In genomic region chr2:36373149-36373880, GRCh38 we compare ENCODE assay signal across 8 cellular contexts. TPM values are rescaled to one million over a fixed set of nuclear protein-coding genes. Genes with fewer than 3 reads are reported as not detected.
DNase-seq lines count a peak whose midpoint lies in the region; ATAC-seq and TF ChIP-seq lines count a peak whose summit lies in the region.
"Had no signal": no experiment of that assay in that cellular context is flagged by ENCODE, and none has a peak within 500 bp of the region (broad histone marks: within the 10 kb centered on the region; RNA-seq: fewer than 3 reads in every experiment).

No MANE protein-coding gene starts in this region.

- H3K36me3 Mint-ChIP-seq in stimulated activated effector memory CD8-positive, alpha-beta T cell treated with anti-CD3 and anti-CD28 coated beads, Interleukin-12 subunit alpha, Interleukin-12 subunit beta, amount 100 ng/mL, for 72 hours: peaks cover 2% of the 10 kb centered on the region
- peaks cover 0 to 10% (median 0%) of the 10 kb centered on the region in 5 donors for H3K36me3 Mint-ChIP-seq in naive thymus-derived CD4-positive, alpha-beta T cell

- peaks cover 50% of the 10 kb centered on the region for H3K4me1 Mint-ChIP-seq in stimulated activated effector memory CD8-positive, alpha-beta T cell treated with anti-CD3 and anti-CD28 coated beads, Interleukin-12 subunit alpha, Interleukin-12 subunit beta, amount 100 ng/mL, for 72 hours
- H3K4me1 Mint-ChIP-seq in naive thymus-derived CD4-positive, alpha-beta T cell: peaks cover 0 to 26% (median 0%) of the 10 kb centered on the region in 7 donors

- H3K4me1 ChIP-seq in SJSA1 (replicated peaks) (peaks cover 99% of the 10 kb centered on the region), heart right ventricle (peaks cover 37 to 98% (median 87%) of the 10 kb centered on the region in 9 donors)
- H3K4me1 ChIP-seq in naive thymus-derived CD4-positive, alpha-beta T cell (ENCODE audit: control insufficient read depth in 2 of 2, insufficient read depth in 2 of 2, low read length in 2 of 2): no peaks in the 10 kb centered on the region

- WGBS in heart right ventricle, 2 donors: 72 to 83% methylated on average over 8 of the region's 8 CpGs

- H3K9me3 Mint-ChIP-seq in stimulated activated effector memory CD8-positive, alpha-beta T cell treated with anti-CD3 and anti-CD28 coated beads, Interleukin-12 subunit alpha, Interleukin-12 subunit beta, amount 100 ng/mL, for 72 hours: no peaks in the 10 kb centered on the region
- H3K9me3 Mint-ChIP-seq in naive thymus-derived CD4-positive, alpha-beta T cell: peaks cover 0 to 2% (median 0%) of the 10 kb centered on the region in 11 donors

- intact Hi-C loops in heart right ventricle (cut with DNase I): no loop called here
- intact Hi-C loops in naive thymus-derived CD4-positive, alpha-beta T cell (cut with micrococcal nuclease): no loop called here

- H3K27me3 Mint-ChIP-seq in naive thymus-derived CD4-positive, alpha-beta T cell: peaks cover 0 to 20% (median 7%) of the 10 kb centered on the region in 5 donors

- ATAC-seq in heart right ventricle (peak in 7 of 8 donors; percentile 25 to 70 (median 36)), GM18502 (IDR thresholded peaks at IDR 0.05; ENCODE audit: poor library complexity, unreplicated experiment) (no peak)
- peak; percentile 70 for ATAC-seq in stimulated activated effector memory CD8-positive, alpha-beta T cell treated with anti-CD3 and anti-CD28 coated beads, Interleukin-12 subunit alpha, Interleukin-12 subunit beta, amount 100 ng/mL, for 72 hours
- ATAC-seq in naive thymus-derived CD4-positive, alpha-beta T cell: no peak

- H3K27ac Mint-ChIP-seq in stimulated activated effector memory CD8-positive, alpha-beta T cell treated with anti-CD3 and anti-CD28 coated beads, Interleukin-12 subunit alpha, Interleukin-12 subunit beta, amount 100 ng/mL, for 72 hours: peak overlapping the region; percentile 27
- H3K27ac Mint-ChIP-seq in naive thymus-derived CD4-positive, alpha-beta T cell: peak overlapping the region in 1 of 9 donors; percentile 70

- H3K4me3 ChIP-seq in SJSA1: no peak overlapping the region
- H3K4me3 ChIP-seq in heart right ventricle: no peak overlapping the region
- H3K4me3 ChIP-seq in naive thymus-derived CD4-positive, alpha-beta T cell (ENCODE audit: low read length): no peak overlapping the region

- H3K27me3 ChIP-seq in SJSA1 (replicated peaks): no peaks in the 10 kb centered on the region
- no peaks in the 10 kb centered on the region for H3K27me3 ChIP-seq in heart right ventricle
- no peaks in the 10 kb centered on the region for H3K27me3 ChIP-seq in naive thymus-derived CD4-positive, alpha-beta T cell (ENCODE audit: control insufficient read depth in 2 of 2, insufficient read depth in 2 of 2, low read length in 2 of 2)

- no peak for TF ChIP-seq CTCF in heart right ventricle (IDR thresholded peaks at IDR 0.05)

- no peaks in the 10 kb centered on the region for H3K9me3 ChIP-seq in SJSA1 (replicated peaks)
- no peaks in the 10 kb centered on the region for H3K9me3 ChIP-seq in heart right ventricle
- no peaks in the 10 kb centered on the region for H3K9me3 ChIP-seq in naive thymus-derived CD4-positive, alpha-beta T cell (ENCODE audit: control insufficient read depth in 2 of 3, low read length in 3 of 3)

- peak overlapping the region; percentile 92 for H3K27ac ChIP-seq in SJSA1
- H3K27ac ChIP-seq in heart right ventricle: peak overlapping the region in 7 of 10 donors; percentile 7 to 73 (median 19)
- no peak overlapping the region for H3K27ac ChIP-seq in naive thymus-derived CD4-positive, alpha-beta T cell (ENCODE audit: low read depth, low read length)

- H3K36me3 ChIP-seq in SJSA1: peaks cover 38% of the 10 kb centered on the region
- H3K36me3 ChIP-seq in heart right ventricle: peaks cover 0 to 3% (median 0%) of the 10 kb centered on the region in 9 donors
- H3K36me3 ChIP-seq in naive thymus-derived CD4-positive, alpha-beta T cell (ENCODE audit: control insufficient read depth in 2 of 3, insufficient read depth in 3 of 3, low read length in 3 of 3): no peaks in the 10 kb centered on the region

- POLR2A ChIA-PET in naive thymus-derived CD4-positive, alpha-beta T cell (lab: Charles Lee): no interaction called here

- peak overlapping the region; percentile 22 for H3K4me3 Mint-ChIP-seq in stimulated activated effector memory CD8-positive, alpha-beta T cell treated with anti-CD3 and anti-CD28 coated beads, Interleukin-12 subunit alpha, Interleukin-12 subunit beta, amount 100 ng/mL, for 72 hours
- peak overlapping the region in 1 of 10 donors; percentile 57 for H3K4me3 Mint-ChIP-seq in naive thymus-derived CD4-positive, alpha-beta T cell

- DNase-seq in HCEC 1CT: peak; percentile 74
- peak in 1 of 2 experiments; percentile 72 for DNase-seq in SJSA1 (ENCODE audit: low read depth in 1 of 2, low spot score in 2 of 2)
- no peak for DNase-seq in heart right ventricle
- DNase-seq in stimulated activated effector memory CD8-positive, alpha-beta T cell treated with anti-CD3 and anti-CD28 coated beads, Interleukin-12 subunit alpha, Interleukin-12 subunit beta, amount 100 ng/mL, for 72 hours (ENCODE audit: low spot score in 2 of 2): no peak
- no peak for DNase-seq in naive thymus-derived CD4-positive, alpha-beta T cell
- DNase-seq in activated T-cell treated with anti-CD3 and anti-CD28 coated beads, Interleukin-2, amount 50 U/mL, for 1 hour: no peak
- DNase-seq: NCI-H2171 treated with DMSO at 0.1 percent for 48 hours had no signal

- CTCF ChIA-PET in naive thymus-derived CD4-positive, alpha-beta T cell (lab: Charles Lee): no interaction called here

RNA-seq across cellular contexts. Expression of gene CRIM1, which starts 17.7 kb away (rescaled TPM):
- total RNA-seq in SJSA1 (2014; rRNA removed; shearing (Covaris generic)): 245 and 249 TPM in 2 replicates
- 10 to 100 TPM; 35.1 to 83.6 (median 66.5) TPM for total RNA-seq in heart right ventricle
- polyA plus RNA-seq in heart right ventricle: 10 to 100 TPM; 14.1 to 21.4 TPM
- 1 to 10 TPM in 3 of 5 experiments, under 1 TPM in 2; 0.75 to 7.1 (median 1.2) TPM for total RNA-seq in naive thymus-derived CD4-positive, alpha-beta T cell
- under 1 TPM; 0.10 to 0.13 TPM for polyA plus RNA-seq in naive thymus-derived CD4-positive, alpha-beta T cell

Comparison
In these comparisons a context has a peak if more than half of its experiments do, and no peak if none do; other contexts are left out.
1. ATAC-seq: peak in heart right ventricle (7 of 8) and stimulated activated effector memory CD8-positive, alpha-beta T cell treated with anti-CD3 and anti-CD28 coated beads, Interleukin-12 subunit alpha, Interleukin-12 subunit beta, amount 100 ng/mL, for 72 hours (single experiment); none in GM18502 (single experiment) and naive thymus-derived CD4-positive, alpha-beta T cell (single experiment).
2. RNA of gene CRIM1, which starts 17.7 kb away (total RNA-seq): 245 to 249 TPM in SJSA1 and 35.1 to 83.6 TPM in heart right ventricle; 0.75 to 7.1 TPM in naive thymus-derived CD4-positive, alpha-beta T cell; every median in the first group is over 4 times any median in the second.